24 cellular contexts compared by ENCODE assay signal in the genomic region with DNA sequence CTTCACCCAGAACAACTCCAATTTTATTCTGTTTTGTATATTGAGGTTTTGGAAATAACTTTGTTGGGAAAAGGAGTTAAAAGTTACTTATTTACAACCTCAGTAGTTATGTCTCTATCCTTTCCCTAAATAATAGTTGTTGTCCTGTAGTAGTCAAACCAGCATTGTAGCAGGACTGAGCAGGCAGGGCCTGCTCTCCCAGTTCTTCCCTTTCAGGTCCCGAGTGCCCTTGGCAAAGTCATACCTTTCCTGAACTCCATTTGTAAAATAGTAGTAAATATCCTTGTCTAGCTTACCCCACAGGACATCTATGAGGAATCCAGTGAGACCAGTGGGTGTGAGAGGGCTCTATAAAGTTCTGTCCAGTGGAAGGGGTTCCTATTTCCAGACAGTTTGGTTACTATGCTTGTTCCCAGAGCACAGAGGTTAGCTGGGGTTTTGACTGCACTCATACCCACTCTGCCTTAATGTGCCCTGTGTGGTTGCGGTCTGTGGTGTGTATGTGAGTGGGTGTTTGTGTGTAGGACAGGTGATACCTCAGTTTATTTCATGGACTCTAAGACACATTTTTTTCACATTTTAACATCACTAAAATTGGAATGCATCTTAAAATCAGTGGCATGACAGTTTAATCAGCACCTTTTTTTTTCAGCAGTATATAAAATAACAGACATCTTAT.
DNase-seq lines count a peak whose midpoint lies in the region; ATAC-seq, FAIRE-seq and TF ChIP-seq lines count a peak whose summit lies in the region.
"Had no signal": no experiment of that assay in that cellular context is flagged by ENCODE, and none has a peak within 500 bp of the region (broad histone marks: within the 10 kb centered on the region; RNA-seq: fewer than 3 reads in every experiment).

No MANE protein-coding gene starts in this region.

- H3K79me2 ChIP-seq in neural progenitor cell (ENCODE audit: low read depth) (no peaks in the 10 kb centered on the region), mesendoderm (ENCODE audit: control insufficient read depth, insufficient read depth, low read length) (no peaks in the 10 kb centered on the region)

- H2AFZ ChIP-seq in neural progenitor cell (replicated peaks), result no peak overlapping the region

- no peak overlapping the region for H3K4ac ChIP-seq in mesendoderm (ENCODE audit: low read depth, low read length)

- TF ChIP-seq CTCF in neural progenitor cell (IDR thresholded peaks at IDR 0.05), result no peak

- H3K79me1 ChIP-seq in mesendoderm (ENCODE audit: low read length), result no peaks in the 10 kb centered on the region

- peak overlapping the region in 5 of 7 donors; percentile 20 to 77 (median 58) for H3K27ac Mint-ChIP-seq in CD4-positive, alpha-beta memory T cell
- peak overlapping the region; percentile 56 to 74 for H3K27ac Mint-ChIP-seq in effector memory CD8-positive, alpha-beta T cell
- peak overlapping the region; percentile 74 for H3K27ac Mint-ChIP-seq in neural progenitor cell

- H2AK5ac ChIP-seq in mesendoderm (ENCODE audit: low read length), result no peak overlapping the region

- peaks cover 8 to 24% (median 17%) of the 10 kb centered on the region in 4 donors for H3K4me1 Mint-ChIP-seq in CD4-positive, alpha-beta memory T cell
- peaks cover 12 to 20% of the 10 kb centered on the region in 2 donors for H3K4me1 Mint-ChIP-seq in effector memory CD8-positive, alpha-beta T cell (ENCODE audit: low read depth in 2 of 2)
- peaks cover 5% of the 10 kb centered on the region for H3K4me1 Mint-ChIP-seq in neural progenitor cell

- no peaks in the 10 kb centered on the region for H3K27me3 ChIP-seq in CD4-positive, alpha-beta memory T cell (ENCODE audit: insufficient read depth, low read length)
- H3K27me3 ChIP-seq in neural progenitor cell (no peaks in the 10 kb centered on the region), mesendoderm (ENCODE audit: insufficient read depth, low read length, poor library complexity) (no peaks in the 10 kb centered on the region)
- H3K27me3 ChIP-seq: sigmoid colon had no signal

- H2BK120ac ChIP-seq in mesendoderm (ENCODE audit: low read depth, low read length), result no peak overlapping the region

- WGBS in mesendoderm (ENCODE audit: extremely low coverage, insufficient coverage, low lambda C conversion rate), result no CpG with 5 or more reads among the region's 2 CpGs

- H2BK5ac ChIP-seq in mesendoderm (ENCODE audit: low read length), result no peak overlapping the region

- peaks cover 0 to 6% (median 0%) of the 10 kb centered on the region in 8 donors for H3K9me3 Mint-ChIP-seq in CD4-positive, alpha-beta memory T cell
- H3K9me3 Mint-ChIP-seq in effector memory CD8-positive, alpha-beta T cell, result no peaks in the 10 kb centered on the region
- peaks cover 11% of the 10 kb centered on the region for H3K9me3 Mint-ChIP-seq in neural progenitor cell
- H3K9me3 Mint-ChIP-seq: natural killer cell had no signal

- H3K9me3 ChIP-seq in CD4-positive, alpha-beta memory T cell (ENCODE audit: control insufficient read depth in 1 of 2, low read length in 2 of 2), result no peaks in the 10 kb centered on the region
- no peaks in the 10 kb centered on the region for H3K9me3 ChIP-seq in neural progenitor cell (ENCODE audit: low read depth)
- H3K9me3 ChIP-seq: sigmoid colon had no signal

- H3F3A ChIP-seq in neural progenitor cell (ENCODE audit: low read depth), result no peaks in the 10 kb centered on the region

- H4K5ac ChIP-seq in mesendoderm (ENCODE audit: low read length), result no peak overlapping the region

- TF ChIP-seq POLR2A in H54 (IDR thresholded peaks at IDR 0.05; ENCODE audit: low read depth, low read length), result no peak

- CTCF ChIA-PET in CD4-positive, alpha-beta memory T cell (lab: Charles Lee; ENCODE audit: partially characterized antibody), result interaction anchor here (1.5 kb wide), 1 partner anchor 227 kb away, joined by 5 read pairs; no protein-coding TSS in a partner anchor

- H3K4me2 ChIP-seq in neural progenitor cell, result no peak overlapping the region
- H3K4me2 ChIP-seq in mesendoderm (ENCODE audit: low read length), result no peak overlapping the region
- H3K4me2 ChIP-seq: KMS-11 had no signal

- no peak overlapping the region for H3K18ac ChIP-seq in mesendoderm (ENCODE audit: low read length)

- H3K27me3 Mint-ChIP-seq in CD4-positive, alpha-beta memory T cell, result no peaks in the 10 kb centered on the region
- H3K27me3 Mint-ChIP-seq in effector memory CD8-positive, alpha-beta T cell, result no peaks in the 10 kb centered on the region
- peaks cover 4% of the 10 kb centered on the region for H3K27me3 Mint-ChIP-seq in neural progenitor cell (ENCODE audit: insufficient read depth, low read depth)
- H3K27me3 Mint-ChIP-seq: brain; CD4-positive, CD25-positive, alpha-beta regulatory T cell; T-cell had no signal

- peak; percentile 11 for FAIRE-seq in H54 (lab: Jason Lieb, UNC)
- FAIRE-seq: colon, HTR-8/SVneo had no signal

- no peaks in the 10 kb centered on the region for H4K20me1 ChIP-seq in neural progenitor cell (ENCODE audit: low read depth)

- no peak overlapping the region for H3K23ac ChIP-seq in mesendoderm (ENCODE audit: low read length)

- H3K9ac ChIP-seq in neural progenitor cell, result no peak overlapping the region
- no peak overlapping the region for H3K9ac ChIP-seq in mesendoderm (ENCODE audit: low read length)
- H3K9ac ChIP-seq: KMS-11 had no signal

- intact Hi-C loops in CD4-positive, alpha-beta memory T cell (cut with micrococcal nuclease), result no loop called here

- peaks cover 10% of the 10 kb centered on the region for H3K4me1 ChIP-seq in CD4-positive, alpha-beta memory T cell (ENCODE audit: insufficient read depth, low read length)
- no peaks in the 10 kb centered on the region for H3K4me1 ChIP-seq in neural progenitor cell
- no peaks in the 10 kb centered on the region for H3K4me1 ChIP-seq in mesendoderm (ENCODE audit: control insufficient read depth, low read depth, low read length)

- no peaks in the 10 kb centered on the region for H3K36me3 ChIP-seq in CD4-positive, alpha-beta memory T cell (ENCODE audit: insufficient read depth, low read length)
- no peaks in the 10 kb centered on the region for H3K36me3 ChIP-seq in neural progenitor cell
- no peaks in the 10 kb centered on the region for H3K36me3 ChIP-seq in mesendoderm (ENCODE audit: control insufficient read depth, insufficient read depth, low read length)
- H3K36me3 ChIP-seq: heart left ventricle, sigmoid colon had no signal

- H3K4me3 Mint-ChIP-seq in CD4-positive, alpha-beta memory T cell, result peak overlapping the region in 1 of 8 donors; percentile 34
- H3K4me3 Mint-ChIP-seq in effector memory CD8-positive, alpha-beta T cell, result no peak overlapping the region
- H3K4me3 Mint-ChIP-seq in neural progenitor cell, result no peak overlapping the region
- H3K4me3 Mint-ChIP-seq: brain; CD4-positive, CD25-positive, alpha-beta regulatory T cell; natural killer cell; T-cell had no signal

- H3K27ac ChIP-seq in CD4-positive, alpha-beta memory T cell (ENCODE audit: low read depth, low read length), result no peak overlapping the region
- H3K27ac ChIP-seq in neural progenitor cell, result no peak overlapping the region
- H3K27ac ChIP-seq in mesendoderm (ENCODE audit: low read depth, low read length), result no peak overlapping the region
- H3K27ac ChIP-seq: heart left ventricle, KMS-11 had no signal

- no peak overlapping the region for H3K56ac ChIP-seq in mesendoderm (ENCODE audit: low read length)

- H2BK15ac ChIP-seq in mesendoderm (replicated peaks; ENCODE audit: low read depth), result no peak overlapping the region

- H3K36me3 Mint-ChIP-seq in CD4-positive, alpha-beta memory T cell, result peaks cover 4 to 10% of the 10 kb centered on the region in 2 donors
- H3K36me3 Mint-ChIP-seq in effector memory CD8-positive, alpha-beta T cell (ENCODE audit: insufficient read depth), result peaks cover 3% of the 10 kb centered on the region
- peaks cover 36% of the 10 kb centered on the region for H3K36me3 Mint-ChIP-seq in neural progenitor cell
- H3K36me3 Mint-ChIP-seq: natural killer cell had no signal

- peak; percentile 76 for ATAC-seq in effector memory CD8-positive, alpha-beta T cell (replicated peaks)
- ATAC-seq in HG02610 (IDR thresholded peaks at IDR 0.05; ENCODE audit: unreplicated experiment), result no peak
- ATAC-seq: heart left ventricle, left lobe of liver, natural killer cell, T-cell had no signal

- POLR2A ChIA-PET in CD4-positive, alpha-beta memory T cell (lab: Charles Lee; ENCODE audit: partially characterized antibody), result interaction anchor here (1.0 kb wide), 2 partner anchors 48 to 57 kb away, joined by 3 read pairs; no protein-coding TSS in a partner anchor

- H3K4me3 ChIP-seq in CD4-positive, alpha-beta memory T cell (ENCODE audit: low read length in 2 of 2), result no peak overlapping the region
- no peak overlapping the region for H3K4me3 ChIP-seq in neural progenitor cell
- no peak overlapping the region for H3K4me3 ChIP-seq in mesendoderm (ENCODE audit: low read length)
- H3K4me3 ChIP-seq: heart left ventricle, sigmoid colon had no signal

- H4K8ac ChIP-seq in mesendoderm (ENCODE audit: low read depth, low read length), result no peak overlapping the region

- no peak for DNase-seq in CD4-positive, alpha-beta memory T cell
- DNase-seq in H54 (ENCODE audit: insufficient read length, low spot score) (no peak), neural progenitor cell (ENCODE audit: low spot score) (no peak), iPS-NIHi7 (ENCODE audit: extremely low spot score) (no peak), mesendoderm (no peak)
- no peak for DNase-seq in effector memory CD8-positive, alpha-beta T cell
- DNase-seq in activated naive CD4-positive, alpha-beta T cell (lab: John Stamatoyannopoulos, UW), result no peak
- DNase-seq: activated CD4-positive, alpha-beta T cell treated with anti-CD3 and anti-CD28 coated beads for 4 hours; activated gamma-delta T cell; CD4-positive, CD25-positive, alpha-beta regulatory T cell; DMS 273 treated with DMSO at 0.1 percent for 48 hours; heart left ventricle; midbrain; natural killer cell; NCI-H1694; SHP77; sigmoid colon; T-cell had no signal
